ENCODE assay signal across 8 cellular contexts in genomic region chr6:144150673-144151009, GRCh38. TPM values are rescaled to one million over a fixed set of nuclear protein-coding genes. Genes with fewer than 3 reads are reported as not detected.
DNase-seq lines count a peak whose midpoint lies in the region; ATAC-seq and TF ChIP-seq lines count a peak whose summit lies in the region.

No MANE protein-coding gene starts in this region.

- intact Hi-C loops in psoas muscle (cut with DNase I) = loop anchor here in 1 of 2 donors (2.0 kb wide), 1 partner anchor 66 kb away; no protein-coding TSS in a partner anchor

- H3K9me3 Mint-ChIP-seq in activated T-cell treated with anti-CD3 and anti-CD28 coated beads, Interleukin-2, amount 50 U/mL, for 4 hours = no peaks in the 10 kb centered on the region

- no peak for TF ChIP-seq POLR2A in gastroesophageal sphincter (IDR thresholded peaks at IDR 0.05)

- peaks cover 44% of the 10 kb centered on the region for H3K4me1 Mint-ChIP-seq in activated T-cell treated with anti-CD3 and anti-CD28 coated beads, Interleukin-2, amount 50 U/mL, for 4 hours (ENCODE audit: low read depth)

- peak overlapping the region; percentile 89 for H3K4me3 Mint-ChIP-seq in activated T-cell treated with anti-CD3 and anti-CD28 coated beads, Interleukin-2, amount 50 U/mL, for 4 hours

- peak; percentile 49 for DNase-seq in DMS53 (lab: John Stamatoyannopoulos, UW)
- DNase-seq in DMS53 treated with DMSO at 0.1 percent for 48 hours (lab: John Stamatoyannopoulos, UW; ENCODE audit: unreplicated experiment) = no peak
- peak; percentile 29 for DNase-seq in M059J (ENCODE audit: low read depth)
- peak; percentile 37 for DNase-seq in activated T-cell treated with anti-CD3 and anti-CD28 coated beads, Interleukin-2, amount 50 U/mL, for 4 hours
- DNase-seq in psoas muscle = peak in 1 of 2 donors; percentile 25
- DNase-seq in HCEC 1CT = no peak

- no peaks in the 10 kb centered on the region for H3K27me3 Mint-ChIP-seq in activated T-cell treated with anti-CD3 and anti-CD28 coated beads, Interleukin-2, amount 50 U/mL, for 4 hours (ENCODE audit: low read depth)

- peak overlapping the region in 3 of 4 donors; percentile 50 to 76 (median 62) for H3K27ac ChIP-seq in gastroesophageal sphincter
- peak overlapping the region; percentile 11 for H3K27ac ChIP-seq in psoas muscle

- TF ChIP-seq EP300 in gastroesophageal sphincter (IDR thresholded peaks at IDR 0.05) = no peak

- peaks cover 60% of the 10 kb centered on the region for H3K27me3 ChIP-seq in gastroesophageal sphincter
- peaks cover 0 to 41% (median 10%) of the 10 kb centered on the region in 3 donors for H3K27me3 ChIP-seq in psoas muscle (ENCODE audit: insufficient read depth in 3 of 3, low read length in 2 of 3)

- H3K36me3 Mint-ChIP-seq in activated T-cell treated with anti-CD3 and anti-CD28 coated beads, Interleukin-2, amount 50 U/mL, for 4 hours (ENCODE audit: insufficient read depth) = peaks cover 18% of the 10 kb centered on the region

- peak overlapping the region; percentile 47 to 83 for H3K4me3 ChIP-seq in gastroesophageal sphincter
- H3K4me3 ChIP-seq in psoas muscle = peak overlapping the region; percentile 86

- peak; percentile 28 to 38 for ATAC-seq in activated T-cell treated with anti-CD3 and anti-CD28 coated beads, Interleukin-2, amount 50 U/mL, for 4 hours
- ATAC-seq in gastroesophageal sphincter = no peak
- ATAC-seq in psoas muscle = peak in 2 of 4 donors; percentile 9 to 28
- ATAC-seq in GM18873 (IDR thresholded peaks at IDR 0.05; ENCODE audit: low FRiP score, unreplicated experiment) = no peak

- H3K9me3 ChIP-seq in gastroesophageal sphincter (no peaks in the 10 kb centered on the region), psoas muscle (no peaks in the 10 kb centered on the region)

- WGBS in gastroesophageal sphincter (ENCODE audit: low coverage in 1 of 2), 2 donors = 2 to 4% methylated on average over 5 to 10 of the region's 18 CpGs
- 0 to 1% (median 0%) methylated on average over 18 of the region's 18 CpGs for WGBS in psoas muscle, 3 donors

- peak in 2 of 4 experiments; percentile 12 for TF ChIP-seq CTCF in gastroesophageal sphincter (IDR thresholded peaks at IDR 0.05)
- TF ChIP-seq CTCF in psoas muscle (IDR thresholded peaks at IDR 0.05) = no peak

- H3K4me1 ChIP-seq in gastroesophageal sphincter (peaks cover 0 to 25% (median 0%) of the 10 kb centered on the region in 3 donors), psoas muscle (no peaks in the 10 kb centered on the region)

- H3K36me3 ChIP-seq in gastroesophageal sphincter (no peaks in the 10 kb centered on the region), psoas muscle (ENCODE audit: insufficient read depth in 1 of 2, low read depth in 1 of 2) (no peaks in the 10 kb centered on the region)

RNA-seq across cellular contexts. Expression of gene STX11, which starts 0.3 kb away (rescaled TPM):
- total RNA-seq in M059J (2014; rRNA removed; shearing (Covaris generic)) = 0.67 and 0.71 TPM in 2 replicates
- 10 to 100 TPM; 29.9 to 31.8 (median 30.9) TPM for total RNA-seq in activated T-cell treated with anti-CD3 and anti-CD28 coated beads, Interleukin-2, amount 50 U/mL, for 4 hours
- total RNA-seq in gastroesophageal sphincter (10 to 100 TPM in 1 of 4 donors, 1 to 10 TPM in 2, under 1 TPM in 1; 0.62 to 11.0 (median 6.4) TPM), psoas muscle (1 to 10 TPM; 1.4 to 2.8 (median 1.7) TPM)
- polyA plus RNA-seq in psoas muscle = 1 to 10 TPM; 1.2 to 4.6 (median 1.4) TPM

RNA-seq across cellular contexts. Expression of gene SF3B5, which starts 55.3 kb away (rescaled TPM):
- total RNA-seq in M059J (2014; rRNA removed; shearing (Covaris generic)) = 211 and 302 TPM in 2 replicates
- 100 to 1,000 TPM; 276 to 301 (median 280) TPM for total RNA-seq in activated T-cell treated with anti-CD3 and anti-CD28 coated beads, Interleukin-2, amount 50 U/mL, for 4 hours
- total RNA-seq in gastroesophageal sphincter (100 to 1,000 TPM; 102 to 123 (median 116) TPM), psoas muscle (100 to 1,000 TPM; 115 to 146 (median 127) TPM)
- 100 to 1,000 TPM; 173 to 296 (median 180) TPM for polyA plus RNA-seq in psoas muscle

Comparison
In these comparisons a context has a peak if more than half of its experiments do, and no peak if none do; other contexts are left out.
1. DNase-seq: peak in DMS53 (single experiment), M059J (single experiment) and activated T-cell treated with anti-CD3 and anti-CD28 coated beads, Interleukin-2, amount 50 U/mL, for 4 hours (single experiment); none in DMS53 treated with DMSO at 0.1 percent for 48 hours (single experiment) and HCEC 1CT (single experiment).
2. ATAC-seq: peak in activated T-cell treated with anti-CD3 and anti-CD28 coated beads, Interleukin-2, amount 50 U/mL, for 4 hours (2 of 2); none in gastroesophageal sphincter (single experiment) and GM18873 (single experiment).